7 cellular contexts compared by ENCODE assay signal in genomic region chrX:140337263-140337662, GRCh38.
"Had no signal": no experiment of that assay in that cellular context is flagged by ENCODE, and none has a peak within 500 bp of the region (broad histone marks: within the 10 kb centered on the region; RNA-seq: fewer than 3 reads in every experiment).

No MANE protein-coding gene starts in this region.

- DNase-seq: GDM1, GF-D8 had no signal

- FAIRE-seq: GM12878, GM12891, GM12892, GM18507, GM19239 had no signal

- H3K4me3 ChIP-seq: GM12878 had no signal

- ATAC-seq: GM12878 had no signal
